9 cellular contexts compared by ENCODE assay signal in the genomic region with DNA sequence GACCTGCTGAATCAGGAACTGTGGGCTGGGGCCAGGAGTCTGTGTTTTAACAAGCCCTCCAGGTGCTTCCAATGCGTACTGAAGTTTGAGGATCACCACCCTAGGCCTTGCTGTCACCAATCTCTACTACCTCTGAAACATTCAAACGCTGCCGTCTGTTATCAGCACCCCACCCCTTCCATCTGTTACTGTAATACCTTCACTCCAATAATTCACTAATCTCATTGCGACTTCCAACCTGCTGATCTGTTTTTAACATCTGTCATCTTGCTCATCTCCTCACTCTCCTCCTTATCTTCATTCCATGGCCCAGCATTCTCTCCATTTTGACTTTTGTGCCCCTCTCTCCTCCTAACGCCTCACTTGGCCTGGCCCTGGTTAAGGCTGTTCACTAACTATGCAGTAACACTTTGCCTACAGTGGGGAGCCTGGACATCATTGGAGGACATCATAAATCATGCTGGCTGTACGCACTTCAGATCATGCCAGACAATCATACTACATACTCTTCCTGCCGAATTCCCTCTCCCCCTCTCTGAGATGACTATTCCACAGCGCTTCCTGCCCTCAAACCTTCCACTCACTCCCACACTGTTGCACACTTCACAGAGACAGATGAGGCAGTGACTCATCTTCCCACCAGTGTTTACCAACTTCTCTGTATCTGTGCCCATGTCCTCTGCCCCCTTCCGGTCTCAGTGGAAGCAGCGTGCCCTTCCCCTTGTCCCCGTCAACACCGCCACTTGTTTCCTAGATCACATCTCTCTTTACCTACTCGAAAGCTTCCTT. TPM values are rescaled to one million over a fixed set of nuclear protein-coding genes. Genes with fewer than 3 reads are reported as not detected.
DNase-seq lines count a peak whose midpoint lies in the region; ATAC-seq and TF ChIP-seq lines count a peak whose summit lies in the region.
"Had no signal": no experiment of that assay in that cellular context is flagged by ENCODE, and none has a peak within 500 bp of the region (broad histone marks: within the 10 kb centered on the region; RNA-seq: fewer than 3 reads in every experiment).

No MANE protein-coding gene starts in this region.

- ATAC-seq in HG02840 (IDR thresholded peaks at IDR 0.05; ENCODE audit: low FRiP score, unreplicated experiment) = no peak
- ATAC-seq in GM18873 (IDR thresholded peaks at IDR 0.05; ENCODE audit: low FRiP score, unreplicated experiment) = no peak
- ATAC-seq: natural killer cell had no signal

- 64% methylated on average over 13 of the region's 13 CpGs for WGBS in hepatocyte (ENCODE audit: low lambda C conversion rate, missing lambda C conversion rate)

- TF ChIP-seq CTCF in hepatocyte (IDR thresholded peaks at IDR 0.05; ENCODE audit: poor library complexity) (no peak), GM10248 (IDR thresholded peaks at IDR 0.05; ENCODE audit: control extremely low read depth, extremely low read depth, low read depth, missing control alignments) (no peak)

- H3K9me2 ChIP-seq in hepatocyte (replicated peaks; ENCODE audit: insufficient read depth) = no peaks in the 10 kb centered on the region

- H3K9me3 ChIP-seq in hepatocyte (ENCODE audit: low read depth) = no peaks in the 10 kb centered on the region

- no peaks in the 10 kb centered on the region for H3K27me3 ChIP-seq in hepatocyte

- CTCF ChIA-PET in GM10248 (lab: Yijun Ruan, JAX) = no interaction called here

- H3K4me3 ChIP-seq in hepatocyte = no peak overlapping the region

- H3K27ac ChIP-seq in hepatocyte = peak overlapping the region; percentile 30

- H3K4me1 ChIP-seq in hepatocyte (ENCODE audit: insufficient read depth) = peaks cover 9% of the 10 kb centered on the region

- H3K4me2 ChIP-seq in hepatocyte = no peak overlapping the region

- no peak overlapping the region for H2AFZ ChIP-seq in hepatocyte

- H4K20me1 ChIP-seq in hepatocyte (ENCODE audit: insufficient read depth, poor library complexity, severe bottlenecking) = no peaks in the 10 kb centered on the region

- H3K79me2 ChIP-seq in hepatocyte = no peaks in the 10 kb centered on the region

- DNase-seq in Ammon's horn (ENCODE audit: low spot score) (peak; percentile 45), GM04503 (ENCODE audit: low read depth) (peak; percentile 54), SW480 (ENCODE audit: low spot score) (peak; percentile 83), hepatocyte (ENCODE audit: low spot score) (peak; percentile 34), GM10248 (ENCODE audit: extremely low spot score) (no peak), KG1 (lab: John Stamatoyannopoulos, UW) (no peak)
- DNase-seq: natural killer cell had no signal

- no peaks in the 10 kb centered on the region for H3K36me3 ChIP-seq in hepatocyte (replicated peaks; ENCODE audit: insufficient read depth, low read depth)

- POLR2A ChIA-PET in GM10248 (lab: Yijun Ruan, JAX) = no interaction called here

RNA-seq across cellular contexts. Expression of a gene that starts 3.0 kb away (rescaled TPM):
- 0.72 and 0.93 TPM in 2 replicates for total RNA-seq in hepatocyte
- polyA plus RNA-seq in hepatocyte = 0.41 TPM in 1 of 2 replicates, not detected in the other

RNA-seq across cellular contexts. Expression of a gene that starts 19.9 kb away (rescaled TPM):
- total RNA-seq in hepatocyte = 38.6 and 42.8 TPM in 2 replicates
- polyA plus RNA-seq in hepatocyte = 26.8 and 27.7 TPM in 2 replicates

RNA-seq across cellular contexts. Expression of a gene that starts 24.6 kb away (rescaled TPM):
- total RNA-seq in hepatocyte = 0.43 and 0.92 TPM in 2 replicates
- polyA plus RNA-seq in hepatocyte = 0.75 and 3.1 TPM in 2 replicates
- total RNA-seq: natural killer cell had no signal

RNA-seq across cellular contexts. Expression of a gene that starts 55.3 kb away (rescaled TPM):
- total RNA-seq in hepatocyte = 11.6 and 12.5 TPM in 2 replicates
- 9.4 and 10.5 TPM in 2 replicates for polyA plus RNA-seq in hepatocyte

Comparison
In these comparisons a context has a peak if more than half of its experiments do, and no peak if none do; other contexts are left out.
1. DNase-seq: peak in Ammon's horn (single experiment), GM04503 (single experiment), SW480 (single experiment) and hepatocyte (single experiment); none in GM10248 (single experiment) and KG1 (single experiment).